23 cellular contexts compared by ENCODE assay signal in genomic region chr6:25676775-25677174, GRCh38. TPM values are rescaled to one million over a fixed set of nuclear protein-coding genes. Genes with fewer than 3 reads are reported as not detected.
DNase-seq lines count a peak whose midpoint lies in the region; ATAC-seq, FAIRE-seq and TF ChIP-seq lines count a peak whose summit lies in the region.
"Had no signal": no experiment of that assay in that cellular context is flagged by ENCODE, and none has a peak within 500 bp of the region (broad histone marks: within the 10 kb centered on the region; RNA-seq: fewer than 3 reads in every experiment).

No MANE protein-coding gene starts in this region.

- DNase-seq in IMR-90 (no peak), K562 (ENCODE audit: extremely low read depth in 1 of 4, low spot score in 3 of 4) (no peak), CD14-positive monocyte (ENCODE audit: low spot score) (no peak)
- DNase-seq: 8988T; ACHN; BE2C; C1 segment of cervical spinal cord; Caco-2; Calu3; CD4-positive, alpha-beta T cell; CD8-positive, alpha-beta T cell; DMS79 treated with DMSO at 0.1 percent for 48 hours; GF-D8 had no signal

- no peak overlapping the region for H2BK120ac ChIP-seq in IMR-90 (ENCODE audit: low read depth, low read length)

- H4K20me1 ChIP-seq in IMR-90 (ENCODE audit: insufficient read depth, low read length) = no peaks in the 10 kb centered on the region
- no peaks in the 10 kb centered on the region for H4K20me1 ChIP-seq in K562 (replicated peaks; ENCODE audit: control insufficient read depth, insufficient read depth, low read length)
- H4K20me1 ChIP-seq: BLaER1 had no signal

- H3K27me3 ChIP-seq in IMR-90 (ENCODE audit: control insufficient read depth, insufficient read depth, low read length) = no peaks in the 10 kb centered on the region
- H3K27me3 ChIP-seq in K562 (ENCODE audit: control insufficient read depth in 2 of 2, insufficient read depth in 2 of 2, low read length in 2 of 2) = peaks cover 0 to 4% of the 10 kb centered on the region in 2 experiments; a peak in 1 of 5 replicates
- H3K27me3 ChIP-seq: BE2C, BLaER1 had no signal

- no peak for TF ChIP-seq EP300 in K562 (IDR thresholded peaks at IDR 0.05; ENCODE audit: low read length)

- CTCF ChIA-PET in IMR-90 (lab: Yijun Ruan, JAX) = no interaction called here
- CTCF ChIA-PET in K562 (lab: Yijun Ruan, JAX; ENCODE audit: low intra/inter-chr PET ratio) = no interaction called here

- H3K27ac ChIP-seq in IMR-90 (ENCODE audit: insufficient read depth, low read length) (no peak overlapping the region), K562 (ENCODE audit: extremely low read depth, low read depth, low read length) (no peak overlapping the region)
- H3K27ac ChIP-seq: BLaER1 had no signal

- peaks cover 0 to 6% (median 6%) of the 10 kb centered on the region in 3 donors for H3K27me3 Mint-ChIP-seq in CD14-positive monocyte (ENCODE audit: low read depth in 3 of 3)

- peaks cover 0 to 2% (median 0%) of the 10 kb centered on the region in 7 donors for H3K9me3 Mint-ChIP-seq in CD14-positive monocyte
- H3K9me3 Mint-ChIP-seq: CD4-positive, alpha-beta T cell; CD8-positive, alpha-beta T cell had no signal

- no peak overlapping the region for H3K4me3 ChIP-seq in IMR-90 (ENCODE audit: insufficient read depth, low read depth, low read length)
- no peak overlapping the region for H3K4me3 ChIP-seq in K562
- H3K4me3 ChIP-seq: BLaER1 had no signal

- intact Hi-C loops in IMR-90 (cut with micrococcal nuclease) (no loop called here), K562 (cut with micrococcal nuclease) (no loop called here), CD14-positive monocyte (cut with micrococcal nuclease) (no loop called here)

- BruUV-seq in IMR-90 (replicated peaks; lab: Mats Ljungman, UMichigan) (no TSS peak), K562 (replicated peaks; lab: Mats Ljungman, UMichigan) (no TSS peak)

- FAIRE-seq in K562 (lab: Jason Lieb, UNC) (no peak), islet of Langerhans (lab: Jason Lieb, UNC) (peak; percentile 60)
- FAIRE-seq: A204.1, D721Med, G401.6, GM12891, GM19239 had no signal

- no peak overlapping the region for H4K91ac ChIP-seq in IMR-90 (ENCODE audit: insufficient read depth, low read depth, low read length)

- POLR2A ChIA-PET in IMR-90 (lab: Charles Lee; ENCODE audit: unreplicated experiment) = no interaction called here
- POLR2A ChIA-PET in K562 (lab: Yijun Ruan, JAX) = no interaction called here

- H3K4me1 Mint-ChIP-seq in CD14-positive monocyte = peaks cover 3% of the 10 kb centered on the region

- TF ChIP-seq POLR2A in IMR-90 (IDR thresholded peaks at IDR 0.05; ENCODE audit: low read depth, low read length) (no peak), K562 (conservative IDR thresholded peaks at IDR 0.05) (no peak)

- H3K79me2 ChIP-seq in K562 (ENCODE audit: control insufficient read depth, insufficient read depth, low read length) = no peaks in the 10 kb centered on the region

- no peak overlapping the region for H2BK5ac ChIP-seq in IMR-90 (ENCODE audit: low read depth, low read length, poor library complexity, severe bottlenecking)

- no peak overlapping the region for H2AK9ac ChIP-seq in IMR-90 (replicated peaks; ENCODE audit: low read depth, low read length, poor library complexity)

- H3K4me2 ChIP-seq in IMR-90 (ENCODE audit: low read depth, low read length) = no peak overlapping the region
- H3K4me2 ChIP-seq in K562 (ENCODE audit: insufficient read depth, low read length) = no peak overlapping the region
- H3K4me2 ChIP-seq: BLaER1 had no signal

- H2BK20ac ChIP-seq in IMR-90 (ENCODE audit: low read depth, low read length) = no peak overlapping the region

- no peaks in the 10 kb centered on the region for H3K36me3 ChIP-seq in IMR-90 (ENCODE audit: control insufficient read depth, insufficient read depth, low read length)
- H3K36me3 ChIP-seq in K562 (ENCODE audit: control insufficient read depth, insufficient read depth, low read length) = no peaks in the 10 kb centered on the region
- H3K36me3 ChIP-seq: BE2C, BLaER1 had no signal

- H3K36me3 Mint-ChIP-seq in CD14-positive monocyte = no peaks in the 10 kb centered on the region
- H3K36me3 Mint-ChIP-seq: CD8-positive, alpha-beta T cell had no signal

- TF ChIP-seq RAD21 in IMR-90 (IDR thresholded peaks at IDR 0.05; ENCODE audit: low read length) (no peak), K562 (CRISPR knock-in tag; conservative IDR thresholded peaks at IDR 0.05 in 1 of 2, IDR thresholded peaks at IDR 0.05 in 1 of 2) (no peak)

- H3K14ac ChIP-seq in IMR-90 (replicated peaks; ENCODE audit: low read depth, low read length) = no peak overlapping the region

- H3K27ac Mint-ChIP-seq in CD14-positive monocyte = no peak overlapping the region
- H3K27ac Mint-ChIP-seq: CD4-positive, alpha-beta T cell; CD8-positive, alpha-beta T cell had no signal

- TF ChIP-seq CTCF in IMR-90 (conservative IDR thresholded peaks at IDR 0.05; ENCODE audit: low read depth, low read length) (no peak), K562 (IDR thresholded peaks at IDR 0.05 in 2 of 3, conservative IDR thresholded peaks at IDR 0.05 in 1 of 3; ENCODE audit: insufficient read depth in 2 of 3, low read depth in 1 of 3, low read length in 3 of 3) (no peak), CD14-positive monocyte (IDR thresholded peaks at IDR 0.05) (no peak)

- no peak overlapping the region for H3K4ac ChIP-seq in IMR-90 (ENCODE audit: low read depth, low read length)

- H3K9me1 ChIP-seq in IMR-90 (ENCODE audit: insufficient read depth, low read length) (no peaks in the 10 kb centered on the region), K562 (ENCODE audit: control insufficient read depth, insufficient read depth, low read length) (no peaks in the 10 kb centered on the region)

- dilution Hi-C loops in IMR-90 (cut with HindIII; ENCODE audit: low sequenced_read_pairs, unreplicated experiment) = no loop called here

- no peak overlapping the region for H3K56ac ChIP-seq in IMR-90 (ENCODE audit: extremely low read depth, insufficient read depth, low read length)

- WGBS in IMR-90 (ENCODE audit: extremely low coverage in 2 of 2, insufficient read length in 1 of 2), 2 experiments = 43% methylated on average over 3 of the region's 5 CpGs; no CpG with 5 or more reads in 1 of the 2 experiments
- 1% methylated on average over 5 of the region's 5 CpGs for WGBS in K562 (ENCODE audit: insufficient coverage, low coverage, missing lambda C conversion rate)

- no peak overlapping the region for H2AK5ac ChIP-seq in IMR-90 (ENCODE audit: low read depth, low read length)

- H2AFZ ChIP-seq in IMR-90 (replicated peaks; ENCODE audit: low read length, poor library complexity) = no peak overlapping the region
- H2AFZ ChIP-seq in K562 (ENCODE audit: low read depth, low read length) = no peak overlapping the region

- H4K8ac ChIP-seq in IMR-90 (ENCODE audit: low read depth in 2 of 2, low read length in 2 of 2) = no peak overlapping the region

- in situ Hi-C loops in IMR-90 (cut with MboI; ENCODE audit: low sequenced_read_pairs) = no loop called here
- in situ Hi-C loops in K562 (cut with MboI) = no loop called here

- H3K4me1 ChIP-seq in IMR-90 (ENCODE audit: control insufficient read depth, insufficient read depth, low read length) (no peaks in the 10 kb centered on the region), K562 (replicated peaks in 1 of 2; ENCODE audit: control insufficient read depth in 2 of 2, insufficient read depth in 2 of 2, low read length in 2 of 2) (no peaks in the 10 kb centered on the region)
- H3K4me1 ChIP-seq: BLaER1, Caco-2 had no signal

- ATAC-seq in IMR-90 (ENCODE audit: low read depth) = no peak
- no peak for ATAC-seq in K562
- no peak for ATAC-seq in GM21529 (IDR thresholded peaks at IDR 0.05; ENCODE audit: unreplicated experiment)
- ATAC-seq: CD8-positive, alpha-beta T cell had no signal

- H3K9ac ChIP-seq in IMR-90 (ENCODE audit: low read depth, low read length) (no peak overlapping the region), K562 (ENCODE audit: insufficient read depth in 1 of 2, low read depth in 2 of 2, low read length in 2 of 2) (no peak overlapping the region)
- H3K9ac ChIP-seq: BLaER1 had no signal

- no peak overlapping the region for H3K4me3 Mint-ChIP-seq in CD14-positive monocyte
- H3K4me3 Mint-ChIP-seq: CD4-positive, alpha-beta T cell; CD8-positive, alpha-beta T cell had no signal

- H4K5ac ChIP-seq in IMR-90 (ENCODE audit: low read depth, low read length) = no peak overlapping the region

- no peak overlapping the region for H2BK15ac ChIP-seq in IMR-90 (ENCODE audit: low read depth, low read length)

- H3K23ac ChIP-seq in IMR-90 (ENCODE audit: low read depth, low read length) = no peak overlapping the region

- H3K18ac ChIP-seq in IMR-90 (ENCODE audit: low read depth, low read length) = no peak overlapping the region

- H3K79me1 ChIP-seq in IMR-90 (ENCODE audit: low read depth in 1 of 2, low read length in 2 of 2) = no peaks in the 10 kb centered on the region

- H3K9me3 ChIP-seq in IMR-90 (ENCODE audit: control insufficient read depth, insufficient read depth, low read length) (no peaks in the 10 kb centered on the region), K562 (replicated peaks; ENCODE audit: control insufficient read depth, insufficient read depth, low read depth, low read length) (no peaks in the 10 kb centered on the region)
- H3K9me3 ChIP-seq: BE2C, BLaER1, Caco-2 had no signal

TF ChIP-seq in K562, 482 proteins besides CTCF, POLR2A, EP300 and RAD21 (continues in another document):
- TF ChIP-seq TARDBP (IDR thresholded peaks at IDR 0.05) (no peak), CBX5 (IDR thresholded peaks at IDR 0.05; ENCODE audit: borderline replicate concordance, low read depth) (no peak)

RNA-seq across cellular contexts. Expression of gene SCGN, which starts 24.8 kb away (rescaled TPM):
- total RNA-seq in IMR-90 (2012; rRNA removed) (not detected in 2 replicates), K562 (2014; rRNA removed) (not detected in 2 replicates), K562 (2014; rRNA removed; fragmentation: Illumina TruSeq; extraction: Trizol) (not detected in 2 replicates), K562 (2015; rRNA removed; fragmentation: Illumina TruSeq; extraction: Trizol) (not detected in 2 replicates), K562 (2021) (not detected in 2 replicates)
- polyA plus RNA-seq in IMR-90 (2012; rRNA removed) (not detected in 2 replicates), K562 (2011; rRNA removed) (0.09 TPM in 1 of 2 replicates, not detected in the other), K562 (2014; fragmentation: Illumina TruSeq; extraction: Trizol) (not detected in 2 replicates), K562 (2014; fragmentation: Nextera tagmentation; extraction: Ambion mirVana) (not detected), K562 (2014; rRNA removed) (not detected in 2 replicates), CD14-positive monocyte (not detected)
- polyA plus RNA-seq in IMR-90 (2012; cell fraction: cytosol; rRNA removed) = not detected in 2 replicates
- not detected in 2 replicates for polyA plus RNA-seq in IMR-90 (2012; cell fraction: nucleus; rRNA removed; ENCODE audit: low replicate concordance)
- not detected in 2 replicates for total RNA-seq in K562 (2011; cell fraction: chromatin; rRNA removed; ENCODE audit: low replicate concordance)
- not detected in 2 replicates for total RNA-seq in K562 (2011; cell fraction: nucleolus; rRNA removed)
- total RNA-seq in K562 (2011; cell fraction: nucleoplasm; rRNA removed) = not detected in 2 replicates
- not detected in 2 replicates for polyA plus RNA-seq in K562 (2011; cell fraction: cytosol; rRNA removed)
- not detected in 2 replicates for polyA plus RNA-seq in K562 (2011; cell fraction: nucleus; rRNA removed)
- 0.11 TPM in 1 of 2 replicates, not detected in the other for polyA plus RNA-seq in K562 (2012)
- not detected in 2 replicates for polyA minus RNA-seq in K562 (2011; rRNA and poly(A)+ RNA removed)
- polyA minus RNA-seq in K562 (2011; cell fraction: cytosol; rRNA and poly(A)+ RNA removed) = not detected in 2 replicates
- polyA minus RNA-seq in K562 (2011; cell fraction: nucleus; rRNA and poly(A)+ RNA removed) = not detected in 2 replicates
- total RNA-seq: A673; CD4-positive, alpha-beta T cell; CD8-positive, alpha-beta T cell had no signal
- polyA plus RNA-seq: AG04450 had no signal
